ENCODE assay signal across 18 cellular contexts in genomic region chr12:66191547-66192126, GRCh38. TPM values are rescaled to one million over a fixed set of nuclear protein-coding genes. Genes with fewer than 3 reads are reported as not detected.
DNase-seq lines count a peak whose midpoint lies in the region; ATAC-seq and TF ChIP-seq lines count a peak whose summit lies in the region.
"Had no signal": no experiment of that assay in that cellular context is flagged by ENCODE, and none has a peak within 500 bp of the region (broad histone marks: within the 10 kb centered on the region; RNA-seq: fewer than 3 reads in every experiment).

No MANE protein-coding gene starts in this region.

- ATAC-seq in HG03175 (IDR thresholded peaks at IDR 0.05; ENCODE audit: unreplicated experiment) (peak; percentile 1), GM18511 (IDR thresholded peaks at IDR 0.05; ENCODE audit: unreplicated experiment) (no peak)
- ATAC-seq in activated T-cell treated with anti-CD3 and anti-CD28 coated beads, Interleukin-2, amount 50 U/mL, for 4 hours, result no peak
- ATAC-seq: CD8-positive, alpha-beta T cell had no signal

- no peak overlapping the region for H3K9ac ChIP-seq in MM.1S (ENCODE audit: low read length)

- H3F3A ChIP-seq in MM.1S (ENCODE audit: insufficient read depth, low read length), result no peaks in the 10 kb centered on the region

- H3K79me2 ChIP-seq in hepatocyte, result peaks cover 3% of the 10 kb centered on the region
- no peaks in the 10 kb centered on the region for H3K79me2 ChIP-seq in MM.1S (ENCODE audit: low read length)

- no peak for TF ChIP-seq POLR2A in esophagus squamous epithelium (IDR thresholded peaks at IDR 0.05)

- no peaks in the 10 kb centered on the region for H3K27me3 Mint-ChIP-seq in CD14-positive monocyte (ENCODE audit: low read depth in 3 of 3)
- peaks cover 56% of the 10 kb centered on the region for H3K27me3 Mint-ChIP-seq in activated T-cell treated with anti-CD3 and anti-CD28 coated beads, Interleukin-2, amount 50 U/mL, for 4 hours (ENCODE audit: low read depth)

- H3K4me1 ChIP-seq in hepatocyte (ENCODE audit: insufficient read depth) (no peaks in the 10 kb centered on the region), MM.1S (ENCODE audit: low read length) (peaks cover 6% of the 10 kb centered on the region), esophagus squamous epithelium (peaks cover 0 to 42% (median 10%) of the 10 kb centered on the region in 3 donors)

- TF ChIP-seq CTCF in CD14-positive monocyte (IDR thresholded peaks at IDR 0.05) (no peak), hepatocyte (IDR thresholded peaks at IDR 0.05; ENCODE audit: poor library complexity) (no peak), MM.1S (IDR thresholded peaks at IDR 0.05; ENCODE audit: low read length) (no peak), esophagus squamous epithelium (IDR thresholded peaks at IDR 0.05) (no peak)

- DNase-seq in CD14-positive monocyte (ENCODE audit: low spot score), result no peak
- peak; percentile 27 to 55 for DNase-seq in NCI-H526 (lab: John Stamatoyannopoulos, UW)
- DNase-seq in hepatocyte (ENCODE audit: low spot score), result no peak
- DNase-seq in activated T-cell treated with anti-CD3 and anti-CD28 coated beads, Interleukin-2, amount 50 U/mL, for 4 hours, result no peak
- no peak for DNase-seq in MM.1S
- no peak for DNase-seq in esophagus squamous epithelium (lab: John Stamatoyannopoulos, UW)
- DNase-seq: activated CD4-positive, alpha-beta T cell treated with anti-CD3 and anti-CD28 coated beads for 1 hour; activated effector memory CD4-positive, alpha-beta T cell treated with anti-CD3 and anti-CD28 coated beads, Interleukin-2, amount 50 U/mL, for 16 hours; aorta; CD8-positive, alpha-beta T cell; cerebellar nuclear complex; NCI-H524 treated with DMSO at 0.1 percent for 48 hours; ovary; PC-9; T-helper 9 cell had no signal

- H4K20me1 ChIP-seq in hepatocyte (ENCODE audit: insufficient read depth, poor library complexity, severe bottlenecking) (no peaks in the 10 kb centered on the region), MM.1S (ENCODE audit: insufficient read depth, low read length) (no peaks in the 10 kb centered on the region)

- peak overlapping the region; percentile 95 to 100 (median 99) for H3K27ac Mint-ChIP-seq in CD14-positive monocyte
- H3K27ac Mint-ChIP-seq: CD8-positive, alpha-beta T cell had no signal

- no peaks in the 10 kb centered on the region for H3K9me2 ChIP-seq in hepatocyte (replicated peaks; ENCODE audit: insufficient read depth)
- no peaks in the 10 kb centered on the region for H3K9me2 ChIP-seq in MM.1S (replicated peaks; ENCODE audit: insufficient read depth, low read length)

- peak overlapping the region; percentile 85 to 97 for H3K4me3 Mint-ChIP-seq in CD14-positive monocyte
- H3K4me3 Mint-ChIP-seq in activated T-cell treated with anti-CD3 and anti-CD28 coated beads, Interleukin-2, amount 50 U/mL, for 4 hours, result no peak overlapping the region
- H3K4me3 Mint-ChIP-seq: CD8-positive, alpha-beta T cell had no signal

- no peaks in the 10 kb centered on the region for H3K36me3 ChIP-seq in hepatocyte (replicated peaks; ENCODE audit: insufficient read depth, low read depth)
- no peaks in the 10 kb centered on the region for H3K36me3 ChIP-seq in MM.1S (replicated peaks; ENCODE audit: insufficient read depth, low read length)
- no peaks in the 10 kb centered on the region for H3K36me3 ChIP-seq in esophagus squamous epithelium
- H3K36me3 ChIP-seq: ovary had no signal

- 47% methylated on average over 7 of the region's 7 CpGs for WGBS in hepatocyte (ENCODE audit: low lambda C conversion rate, missing lambda C conversion rate)
- 75 to 81% methylated on average over 6 to 7 of the region's 7 CpGs for WGBS in esophagus squamous epithelium, 2 donors

- H3K4me1 Mint-ChIP-seq in CD14-positive monocyte, result peaks cover 75% of the 10 kb centered on the region
- peaks cover 15% of the 10 kb centered on the region for H3K4me1 Mint-ChIP-seq in activated T-cell treated with anti-CD3 and anti-CD28 coated beads, Interleukin-2, amount 50 U/mL, for 4 hours (ENCODE audit: low read depth)

- H2AFZ ChIP-seq in hepatocyte, result no peak overlapping the region
- no peak overlapping the region for H2AFZ ChIP-seq in MM.1S (ENCODE audit: low read length)
- H2AFZ ChIP-seq: PC-9 had no signal

- peak overlapping the region; percentile 25 for H3K4me2 ChIP-seq in hepatocyte
- H3K4me2 ChIP-seq in MM.1S (ENCODE audit: low read depth, low read length), result no peak overlapping the region
- H3K4me2 ChIP-seq: PC-9 had no signal

- intact Hi-C loops in CD14-positive monocyte (cut with micrococcal nuclease), result loop anchor here (5.0 to 10.0 kb wide), 2 partner anchors 46 to 47 kb away; no protein-coding TSS in a partner anchor
- intact Hi-C loops in esophagus squamous epithelium (cut with DNase I), result no loop called here

- H3K27ac ChIP-seq in hepatocyte (no peak overlapping the region), MM.1S (ENCODE audit: low read length) (no peak overlapping the region), esophagus squamous epithelium (peak overlapping the region in 1 of 4 donors; percentile 63)
- H3K27ac ChIP-seq: ovary, PC-9 had no signal

- H3K9me3 ChIP-seq in hepatocyte (ENCODE audit: low read depth), result no peaks in the 10 kb centered on the region
- no peaks in the 10 kb centered on the region for H3K9me3 ChIP-seq in MM.1S (replicated peaks; ENCODE audit: insufficient read depth, low read length)
- H3K9me3 ChIP-seq in esophagus squamous epithelium, result no peaks in the 10 kb centered on the region
- H3K9me3 ChIP-seq: ovary had no signal

- peaks cover 7% of the 10 kb centered on the region for H3K27me3 ChIP-seq in hepatocyte
- H3K27me3 ChIP-seq in MM.1S (replicated peaks; ENCODE audit: insufficient read depth, low read length), result no peaks in the 10 kb centered on the region
- H3K27me3 ChIP-seq in esophagus squamous epithelium, result peaks cover 0 to 25% (median 0%) of the 10 kb centered on the region in 4 donors
- H3K27me3 ChIP-seq: ovary had no signal

- H3K9me3 Mint-ChIP-seq in CD14-positive monocyte, result peaks cover 0 to 5% (median 0%) of the 10 kb centered on the region in 7 donors
- H3K9me3 Mint-ChIP-seq in activated T-cell treated with anti-CD3 and anti-CD28 coated beads, Interleukin-2, amount 50 U/mL, for 4 hours, result peaks cover 2% of the 10 kb centered on the region
- H3K9me3 Mint-ChIP-seq: CD8-positive, alpha-beta T cell had no signal

- H3K4me3 ChIP-seq in hepatocyte (no peak overlapping the region), MM.1S (ENCODE audit: low read length) (no peak overlapping the region), esophagus squamous epithelium (peak overlapping the region in 1 of 4 donors; percentile 82)
- H3K4me3 ChIP-seq: ovary, PC-9 had no signal

- peaks cover 28 to 31% of the 10 kb centered on the region in 2 donors for H3K36me3 Mint-ChIP-seq in CD14-positive monocyte
- H3K36me3 Mint-ChIP-seq in activated T-cell treated with anti-CD3 and anti-CD28 coated beads, Interleukin-2, amount 50 U/mL, for 4 hours (ENCODE audit: insufficient read depth), result no peaks in the 10 kb centered on the region
- H3K36me3 Mint-ChIP-seq: CD8-positive, alpha-beta T cell had no signal

RNA-seq across cellular contexts. Expression of gene IRAK3, which starts 2.6 kb away (rescaled TPM):
- polyA plus RNA-seq in CD14-positive monocyte (10 to 100 TPM; 56.9 to 59.7 TPM), hepatocyte (1.2 and 1.8 TPM in 2 replicates)
- total RNA-seq in hepatocyte (7.5 and 8.6 TPM in 2 replicates), esophagus squamous epithelium (10 to 100 TPM in 1 of 4 donors, 1 to 10 TPM in 3; 1.5 to 14.1 (median 7.7) TPM)
- total RNA-seq in activated T-cell treated with anti-CD3 and anti-CD28 coated beads, Interleukin-2, amount 50 U/mL, for 4 hours, result under 1 TPM; 0.13 to 0.22 (median 0.18) TPM
- total RNA-seq: G401 had no signal

RNA-seq across cellular contexts. Expression of gene TMBIM4, which starts 21.8 kb away (rescaled TPM):
- polyA plus RNA-seq in CD14-positive monocyte (100 to 1,000 TPM; 694 to 823 TPM), hepatocyte (180 and 212 TPM in 2 replicates)
- total RNA-seq in hepatocyte (154 and 156 TPM in 2 replicates), esophagus squamous epithelium (100 to 1,000 TPM; 104 to 131 (median 114) TPM)
- 10 to 100 TPM; 69.9 to 86.1 (median 78.2) TPM for total RNA-seq in activated T-cell treated with anti-CD3 and anti-CD28 coated beads, Interleukin-2, amount 50 U/mL, for 4 hours

Comparison
In these comparisons a context has a peak if more than half of its experiments do, and no peak if none do; other contexts are left out.
1. DNase-seq: peak in NCI-H526 (2 of 2); none in CD14-positive monocyte (single experiment), hepatocyte (single experiment), activated T-cell treated with anti-CD3 and anti-CD28 coated beads, Interleukin-2, amount 50 U/mL, for 4 hours (single experiment), MM.1S (single experiment) and esophagus squamous epithelium (single experiment).